19 cellular contexts compared by ENCODE assay signal in genomic region chr9:136985027-136985602, GRCh38. TPM values are rescaled to one million over a fixed set of nuclear protein-coding genes. Genes with fewer than 3 reads are reported as not detected.
DNase-seq lines count a peak whose midpoint lies in the region; ATAC-seq and TF ChIP-seq lines count a peak whose summit lies in the region.
"Had no signal": no experiment of that assay in that cellular context is flagged by ENCODE, and none has a peak within 500 bp of the region (broad histone marks: within the 10 kb centered on the region; RNA-seq: fewer than 3 reads in every experiment).

No MANE protein-coding gene starts in this region.

- no peaks in the 10 kb centered on the region for H3K9me3 Mint-ChIP-seq in CD8-positive, alpha-beta T cell
- H3K9me3 Mint-ChIP-seq in glutamatergic neuron (ENCODE audit: unreplicated experiment), result peaks cover 10% of the 10 kb centered on the region
- H3K9me3 Mint-ChIP-seq in naive B cell, result peaks cover 0 to under 1% (median 0%) of the 10 kb centered on the region in 7 donors
- H3K9me3 Mint-ChIP-seq: activated naive CD4-positive, alpha-beta T cell treated with anti-CD3 and anti-CD28 coated beads, Interleukin-2, amount 50 U/mL, for 72 hours had no signal

- H3K9me3 ChIP-seq in CD8-positive, alpha-beta T cell (ENCODE audit: low read length), result no peaks in the 10 kb centered on the region
- 0 out of 2 replicates have a peak, but pooled peaks cover under 1% of the 10 kb centered on the region for H3K9me3 ChIP-seq in HUES64 (ENCODE audit: insufficient read depth, low read depth, low read length)
- H3K9me3 ChIP-seq: lower lobe of right lung had no signal

- H3K27ac ChIP-seq in CD8-positive, alpha-beta T cell (ENCODE audit: low read depth, low read length), result no peak overlapping the region
- H3K27ac ChIP-seq in HUES64 (ENCODE audit: low read depth, low read length), result no peak overlapping the region
- H3K27ac ChIP-seq: GM23248, lower lobe of right lung had no signal

- peaks cover 10% of the 10 kb centered on the region for H3K4me1 ChIP-seq in CD8-positive, alpha-beta T cell (ENCODE audit: insufficient read depth, low read length)
- no peaks in the 10 kb centered on the region for H3K4me1 ChIP-seq in HUES64 (ENCODE audit: insufficient read depth, low read length)

- H3K9ac ChIP-seq in HUES64 (ENCODE audit: low read depth, low read length), result no peak overlapping the region
- H3K9ac ChIP-seq: GM23248 had no signal

- ATAC-seq in CD8-positive, alpha-beta T cell, result peak; percentile 57
- ATAC-seq in naive B cell (ENCODE audit: low read depth in 2 of 2), result peak; percentile 27 to 32
- ATAC-seq in HG03571 (IDR thresholded peaks at IDR 0.05; ENCODE audit: unreplicated experiment), result no peak
- no peak for ATAC-seq in HG02588 (IDR thresholded peaks at IDR 0.05; ENCODE audit: unreplicated experiment)
- ATAC-seq: activated naive CD4-positive, alpha-beta T cell treated with anti-CD3 and anti-CD28 coated beads, Interleukin-2, amount 50 U/mL, for 72 hours had no signal

- POLR2A ChIA-PET in CD8-positive, alpha-beta T cell (lab: Charles Lee), result interaction anchor here (0.7 to 1.2 kb wide), 3 partner anchors 11 to 41 kb away, joined by 3 to 4 read pairs (median 3); partner anchors contain the start of genes CLIC3 and FBXW5

- H3K4me1 Mint-ChIP-seq in CD8-positive, alpha-beta T cell (ENCODE audit: low read depth), result peaks cover 5% of the 10 kb centered on the region
- H3K4me1 Mint-ChIP-seq in glutamatergic neuron (ENCODE audit: low read depth, unreplicated experiment), result peaks cover 4% of the 10 kb centered on the region
- H3K4me1 Mint-ChIP-seq in naive B cell, result peaks cover 0 to 4% (median 2%) of the 10 kb centered on the region in 3 donors

- H3K27me3 Mint-ChIP-seq in CD8-positive, alpha-beta T cell (ENCODE audit: low read depth), result peaks cover 12% of the 10 kb centered on the region
- H3K27me3 Mint-ChIP-seq in glutamatergic neuron (ENCODE audit: unreplicated experiment), result peaks cover 18% of the 10 kb centered on the region
- peaks cover 13 to 65% (median 36%) of the 10 kb centered on the region in 3 donors for H3K27me3 Mint-ChIP-seq in naive B cell

- peaks cover 3% of the 10 kb centered on the region for H3K27me3 ChIP-seq in CD8-positive, alpha-beta T cell (ENCODE audit: insufficient read depth, low read length)
- peaks cover 26% of the 10 kb centered on the region for H3K27me3 ChIP-seq in HUES64 (ENCODE audit: insufficient read depth, low read length)

- H3K36me3 Mint-ChIP-seq in CD8-positive, alpha-beta T cell, result no peaks in the 10 kb centered on the region
- H3K36me3 Mint-ChIP-seq in glutamatergic neuron (ENCODE audit: unreplicated experiment), result no peaks in the 10 kb centered on the region
- H3K36me3 Mint-ChIP-seq in naive B cell, result peaks cover 0 to 8% of the 10 kb centered on the region in 2 donors

- DNase-seq in CD8-positive, alpha-beta T cell, result no peak
- DNase-seq in glutamatergic neuron (peak; percentile 24), naive B cell (no peak), T-helper 9 cell (no peak), NCI-H345 treated with DMSO at 0.1 percent for 48 hours (lab: John Stamatoyannopoulos, UW; ENCODE audit: unreplicated experiment) (no peak)
- DNase-seq: activated CD4-positive, CD25-positive, alpha-beta regulatory T cell treated with anti-CD3 and anti-CD28 coated beads, Interleukin-2, amount 50 U/mL, for 72 hours; effector CD8-positive, alpha-beta T cell; GM23248; Karpas-422; lower lobe of right lung; NCI-H1436; NCI-H226; SHP77; stimulated activated CD4-positive, alpha-beta T cell treated with anti-CD3 and anti-CD28 coated beads, Interleukin-15, amount 100 ng/mL, for 24 hours had no signal

- no peak for TF ChIP-seq CTCF in CD8-positive, alpha-beta T cell (IDR thresholded peaks at IDR 0.05)
- TF ChIP-seq CTCF in glutamatergic neuron (IDR thresholded peaks at IDR 0.05; ENCODE audit: partially characterized antibody, unreplicated experiment), result no peak

- H3K4me3 Mint-ChIP-seq in CD8-positive, alpha-beta T cell, result peak overlapping the region; percentile 18
- no peak overlapping the region for H3K4me3 Mint-ChIP-seq in glutamatergic neuron (ENCODE audit: unreplicated experiment)
- no peak overlapping the region for H3K4me3 Mint-ChIP-seq in naive B cell

- H3K36me3 ChIP-seq in CD8-positive, alpha-beta T cell (ENCODE audit: insufficient read depth, low read length), result no peaks in the 10 kb centered on the region
- H3K36me3 ChIP-seq in HUES64 (ENCODE audit: insufficient read depth, low read length), result no peaks in the 10 kb centered on the region
- H3K36me3 ChIP-seq: lower lobe of right lung had no signal

- CTCF ChIA-PET in CD8-positive, alpha-beta T cell (lab: Charles Lee), result interaction anchor here (0.7 to 1.8 kb wide), 2 partner anchors 38 to 50 kb away, joined by 3 to 6 read pairs; no protein-coding TSS in a partner anchor

- peak overlapping the region; percentile 19 for H3K4me3 ChIP-seq in CD8-positive, alpha-beta T cell (ENCODE audit: low read depth, low read length)
- peak overlapping the region; percentile 37 for H3K4me3 ChIP-seq in HUES64 (ENCODE audit: low read length)
- H3K4me3 ChIP-seq: GM23248, lower lobe of right lung had no signal

- intact Hi-C loops in CD8-positive, alpha-beta T cell (cut with DNase I, micrococcal nuclease), result no loop called here

- no peak overlapping the region for H3K27ac Mint-ChIP-seq in CD8-positive, alpha-beta T cell
- H3K27ac Mint-ChIP-seq in glutamatergic neuron (ENCODE audit: unreplicated experiment) (no peak overlapping the region), naive B cell (no peak overlapping the region)
- H3K27ac Mint-ChIP-seq: activated naive CD4-positive, alpha-beta T cell treated with anti-CD3 and anti-CD28 coated beads, Interleukin-2, amount 50 U/mL, for 72 hours had no signal

- WGBS in HUES64, result 51% methylated on average over 48 of the region's 48 CpGs

RNA-seq across cellular contexts. Expression of gene LCNL1, which starts 2.3 kb away (rescaled TPM):
- total RNA-seq in CD8-positive, alpha-beta T cell, result under 1 TPM; 0.30 to 0.58 TPM
- not detected for polyA plus RNA-seq in HUES64 (2013, experiment 1 of 2)
- 0.19 TPM for polyA plus RNA-seq in HUES64 (2013, experiment 2 of 2)
- total RNA-seq in glutamatergic neuron (ENCODE audit: unreplicated experiment), result not detected
- not detected for polyA plus RNA-seq in naive B cell (ENCODE audit: low read depth in 6 of 6)
- total RNA-seq: activated naive CD4-positive, alpha-beta T cell treated with anti-CD3 and anti-CD28 coated beads, Interleukin-2, amount 50 U/mL, for 72 hours; bronchial epithelial cell; GM23248 had no signal
- polyA plus RNA-seq: GM23248 had no signal

RNA-seq across cellular contexts. Expression of gene PAXX, which starts 7.1 kb away (rescaled TPM):
- total RNA-seq in CD8-positive, alpha-beta T cell, result 100 to 1,000 TPM; 101 to 111 TPM
- 37.6 TPM for polyA plus RNA-seq in HUES64 (2013, experiment 1 of 2)
- 35.4 TPM for polyA plus RNA-seq in HUES64 (2013, experiment 2 of 2)
- total RNA-seq in glutamatergic neuron (ENCODE audit: unreplicated experiment), result 50.7 TPM
- 10 to 100 TPM; 31.7 to 39.8 (median 35.6) TPM for polyA plus RNA-seq in naive B cell (ENCODE audit: low read depth in 6 of 6)

RNA-seq across cellular contexts. Expression of gene PTGDS, which starts 7.8 kb away (rescaled TPM):
- total RNA-seq in CD8-positive, alpha-beta T cell, result 1 to 10 TPM; 7.5 to 7.8 TPM
- 0.60 TPM for polyA plus RNA-seq in HUES64 (2013, experiment 1 of 2)
- 0.82 TPM for polyA plus RNA-seq in HUES64 (2013, experiment 2 of 2)
- not detected for total RNA-seq in glutamatergic neuron (ENCODE audit: unreplicated experiment)
- polyA plus RNA-seq in naive B cell (ENCODE audit: low read depth in 6 of 6), result 1 to 10 TPM in 1 of 6 donors, under 1 TPM in 1, not detected in 4; 0.41 to 1.4 TPM
- total RNA-seq: activated naive CD4-positive, alpha-beta T cell treated with anti-CD3 and anti-CD28 coated beads, Interleukin-2, amount 50 U/mL, for 72 hours; GM23248 had no signal

RNA-seq across cellular contexts. Expression of gene CLIC3, which starts 11.3 kb away (rescaled TPM):
- total RNA-seq in CD8-positive, alpha-beta T cell, result 1 to 10 TPM; 7.6 to 8.8 TPM
- not detected for polyA plus RNA-seq in HUES64 (2013, experiment 1 of 2)
- not detected for polyA plus RNA-seq in HUES64 (2013, experiment 2 of 2)
- total RNA-seq in glutamatergic neuron (ENCODE audit: unreplicated experiment), result not detected
- 1 to 10 TPM in 3 of 6 donors, under 1 TPM in 2, not detected in 1; 0.82 to 2.7 (median 1.1) TPM for polyA plus RNA-seq in naive B cell (ENCODE audit: low read depth in 6 of 6)
- total RNA-seq: activated naive CD4-positive, alpha-beta T cell treated with anti-CD3 and anti-CD28 coated beads, Interleukin-2, amount 50 U/mL, for 72 hours had no signal

RNA-seq across cellular contexts. Expression of gene LCN12, which starts 33.0 kb away (rescaled TPM):
- total RNA-seq in CD8-positive, alpha-beta T cell, result 1 to 10 TPM; 1.0 to 2.4 TPM
- 0.20 TPM for polyA plus RNA-seq in HUES64 (2013, experiment 1 of 2)
- polyA plus RNA-seq in HUES64 (2013, experiment 2 of 2), result not detected
- total RNA-seq in glutamatergic neuron (ENCODE audit: unreplicated experiment), result 2.9 TPM
- not detected for polyA plus RNA-seq in naive B cell (ENCODE audit: low read depth in 6 of 6)
- total RNA-seq: bronchial epithelial cell, GM23248 had no signal
- polyA plus RNA-seq: GM23248 had no signal

Comparison
In these comparisons a context has a peak if more than half of its experiments do, and no peak if none do; other contexts are left out.
1. ATAC-seq: peak in CD8-positive, alpha-beta T cell (single experiment) and naive B cell (2 of 2); none in HG03571 (single experiment) and HG02588 (single experiment).